1 cellular context compared by ENCODE assay signal in genomic region chr2:96872591-96873349, GRCh38.
TF ChIP-seq lines count a peak whose summit lies in the region.

No MANE protein-coding gene starts in this region.

TF ChIP-seq in K562, 482 proteins besides CTCF, POLR2A, EP300 and RAD21:
- TF ChIP-seq L3MBTL2 (IDR thresholded peaks at IDR 0.05) = peak; percentile 41; the same call in 1 of the 2 replicates
- peak in 1 of 2 experiments; percentile 50; a peak in 2 of 4 replicates for TF ChIP-seq TEAD1 (CRISPR knock-in tag; IDR thresholded peaks at IDR 0.05)
- peak; percentile 17 for TF ChIP-seq RBBP5 (IDR thresholded peaks at IDR 0.05; ENCODE audit: borderline replicate concordance, insufficient read depth, low read length, poor library complexity, severe bottlenecking)
- peak in 1 of 2 experiments; percentile 17 for TF ChIP-seq E2F6 (IDR thresholded peaks at IDR 0.05; ENCODE audit: borderline replicate concordance in 1 of 2, extremely low read depth in 1 of 2, insufficient read depth in 1 of 2, insufficient read length in 1 of 2, low read depth in 1 of 2, low read length in 1 of 2, poor library complexity in 1 of 2, severe bottlenecking in 1 of 2)
- no peak for TF ChIP-seq ZKSCAN3 (CRISPR knock-in tag; IDR thresholded peaks at IDR 0.05)
- TF ChIP-seq CHD1 (IDR thresholded peaks at IDR 0.05; ENCODE audit: low read length) = peak; percentile 28
- TF ChIP-seq KDM1A (IDR thresholded peaks at IDR 0.05) = peak in 1 of 2 experiments; percentile 70; a peak in 3 of 4 replicates
- peak; percentile 63; the same call in 1 of the 2 replicates for TF ChIP-seq POLR2AphosphoS2 (IDR thresholded peaks at IDR 0.05; ENCODE audit: low read length)
- peak; percentile 96 for TF ChIP-seq ZNF121 (CRISPR knock-in tag; conservative IDR thresholded peaks at IDR 0.05)
- peak; percentile 51 for TF ChIP-seq KDM5B (IDR thresholded peaks at IDR 0.05; ENCODE audit: insufficient replicate concordance, low read depth, low read length)
- TF ChIP-seq CBFB (CRISPR knock-in tag; IDR thresholded peaks at IDR 0.05) = no peak
- peak; percentile 70 for TF ChIP-seq CXXC5 (CRISPR knock-in tag; IDR thresholded peaks at IDR 0.05)
- 0 out of 2 replicates have a peak, but pooled peaks have one; percentile 17 for TF ChIP-seq MYC (IDR thresholded peaks at IDR 0.05; ENCODE audit: low read depth, low read length)
- TF ChIP-seq MYC (CRISPR knock-in tag; IDR thresholded peaks at IDR 0.05; ENCODE audit: borderline replicate concordance, low read depth) = no peak
- 0 out of 2 replicates have a peak, but pooled peaks have one; percentile 21 for TF ChIP-seq SMAD4 (CRISPR knock-in tag; conservative IDR thresholded peaks at IDR 0.05)
- TF ChIP-seq ELF4 (CRISPR knock-in tag; IDR thresholded peaks at IDR 0.05) = peak; percentile 4; the same call in 1 of the 2 replicates
- TF ChIP-seq NCOA1 (IDR thresholded peaks at IDR 0.05; ENCODE audit: low read depth) = no peak
- 0 out of 2 replicates have a peak, but pooled peaks have one; percentile 20 for TF ChIP-seq GABPA (tag; conservative IDR thresholded peaks at IDR 0.05; ENCODE audit: low read depth)
- peak; percentile 44; the same call in 1 of the 2 replicates for TF ChIP-seq SPI1 (IDR thresholded peaks at IDR 0.05; ENCODE audit: borderline replicate concordance, low read depth, low read length)
- peak in 1 of 2 experiments; percentile 51; a peak in 2 of 4 replicates for TF ChIP-seq MAZ (CRISPR knock-in tag; conservative IDR thresholded peaks at IDR 0.05 in 1 of 2, IDR thresholded peaks at IDR 0.05 in 1 of 2)
- TF ChIP-seq, protein P1, sequence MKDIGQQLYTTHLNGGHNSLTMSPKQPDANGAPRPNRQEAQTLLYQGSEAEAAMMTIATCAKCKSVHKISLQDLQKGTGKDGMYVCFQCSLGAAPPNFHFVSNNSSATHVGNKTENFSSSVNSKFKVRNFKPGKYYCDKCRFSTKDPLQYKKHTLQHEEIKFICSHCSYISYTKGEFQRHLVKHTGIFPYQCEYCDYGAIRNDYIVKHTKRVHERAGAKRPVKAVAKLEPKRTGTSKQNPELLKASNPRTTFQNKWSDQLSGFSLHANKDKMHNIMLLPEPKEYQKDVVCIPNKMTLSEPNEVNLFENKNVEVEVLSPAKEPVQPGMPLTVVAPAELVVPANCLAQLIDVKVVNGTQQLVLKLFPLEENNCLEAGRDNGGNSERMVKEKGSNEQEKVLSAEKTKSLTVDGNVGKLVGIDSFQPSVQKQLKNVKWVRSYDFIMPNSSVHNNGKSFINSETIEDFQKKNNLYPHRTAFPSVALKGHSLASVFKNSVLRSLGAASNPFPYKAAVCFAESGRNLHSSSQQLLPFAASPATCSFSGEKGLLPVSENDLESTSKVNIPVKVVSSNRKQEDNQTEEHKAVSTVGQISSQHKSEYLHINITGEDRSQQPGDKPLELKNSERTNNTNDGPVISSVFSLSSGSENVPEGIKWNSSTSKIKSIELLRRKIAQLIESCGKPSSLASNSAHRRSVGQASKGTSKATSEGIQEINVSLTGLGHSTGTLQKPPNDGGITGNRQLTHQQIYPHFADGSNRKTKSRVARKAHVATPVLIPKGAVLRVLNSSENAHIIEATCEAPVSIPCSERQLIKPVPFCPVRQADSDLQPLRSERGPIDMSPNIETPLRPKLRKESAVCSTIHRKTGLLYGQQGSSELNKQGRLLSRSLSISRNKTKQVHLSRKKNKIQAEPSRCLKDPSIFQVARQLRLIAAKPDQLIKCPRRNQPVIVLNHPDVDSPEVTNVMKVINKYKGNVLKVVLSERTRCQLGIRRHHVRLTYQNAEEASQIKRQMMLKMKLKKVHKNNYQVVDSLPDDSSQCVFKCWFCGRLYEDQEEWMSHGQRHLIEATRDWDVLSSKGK (CRISPR knock-in tag; IDR thresholded peaks at IDR 0.05) = no peak
- TF ChIP-seq, protein P2, sequence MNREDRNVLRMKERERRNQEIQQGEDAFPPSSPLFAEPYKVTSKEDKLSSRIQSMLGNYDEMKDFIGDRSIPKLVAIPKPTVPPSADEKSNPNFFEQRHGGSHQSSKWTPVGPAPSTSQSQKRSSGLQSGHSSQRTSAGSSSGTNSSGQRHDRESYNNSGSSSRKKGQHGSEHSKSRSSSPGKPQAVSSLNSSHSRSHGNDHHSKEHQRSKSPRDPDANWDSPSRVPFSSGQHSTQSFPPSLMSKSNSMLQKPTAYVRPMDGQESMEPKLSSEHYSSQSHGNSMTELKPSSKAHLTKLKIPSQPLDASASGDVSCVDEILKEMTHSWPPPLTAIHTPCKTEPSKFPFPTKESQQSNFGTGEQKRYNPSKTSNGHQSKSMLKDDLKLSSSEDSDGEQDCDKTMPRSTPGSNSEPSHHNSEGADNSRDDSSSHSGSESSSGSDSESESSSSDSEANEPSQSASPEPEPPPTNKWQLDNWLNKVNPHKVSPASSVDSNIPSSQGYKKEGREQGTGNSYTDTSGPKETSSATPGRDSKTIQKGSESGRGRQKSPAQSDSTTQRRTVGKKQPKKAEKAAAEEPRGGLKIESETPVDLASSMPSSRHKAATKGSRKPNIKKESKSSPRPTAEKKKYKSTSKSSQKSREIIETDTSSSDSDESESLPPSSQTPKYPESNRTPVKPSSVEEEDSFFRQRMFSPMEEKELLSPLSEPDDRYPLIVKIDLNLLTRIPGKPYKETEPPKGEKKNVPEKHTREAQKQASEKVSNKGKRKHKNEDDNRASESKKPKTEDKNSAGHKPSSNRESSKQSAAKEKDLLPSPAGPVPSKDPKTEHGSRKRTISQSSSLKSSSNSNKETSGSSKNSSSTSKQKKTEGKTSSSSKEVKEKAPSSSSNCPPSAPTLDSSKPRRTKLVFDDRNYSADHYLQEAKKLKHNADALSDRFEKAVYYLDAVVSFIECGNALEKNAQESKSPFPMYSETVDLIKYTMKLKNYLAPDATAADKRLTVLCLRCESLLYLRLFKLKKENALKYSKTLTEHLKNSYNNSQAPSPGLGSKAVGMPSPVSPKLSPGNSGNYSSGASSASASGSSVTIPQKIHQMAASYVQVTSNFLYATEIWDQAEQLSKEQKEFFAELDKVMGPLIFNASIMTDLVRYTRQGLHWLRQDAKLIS (CRISPR knock-in tag; IDR thresholded peaks at IDR 0.05) = 0 out of 2 replicates have a peak, but pooled peaks have one; percentile 41
- no peak for TF ChIP-seq ZNF436 (CRISPR knock-in tag; IDR thresholded peaks at IDR 0.05)
- TF ChIP-seq TEAD4 (IDR thresholded peaks at IDR 0.05; ENCODE audit: low read length) = peak; percentile 22; the same call in 1 of the 2 replicates
- no peak for TF ChIP-seq TEAD4 (CRISPR knock-in tag; IDR thresholded peaks at IDR 0.05; ENCODE audit: borderline replicate concordance)
- TF ChIP-seq ZKSCAN8 (CRISPR knock-in tag; IDR thresholded peaks at IDR 0.05) = no peak
- peak; percentile 44; the same call in 1 of the 2 replicates for TF ChIP-seq DMBX1 (CRISPR knock-in tag; IDR thresholded peaks at IDR 0.05; ENCODE audit: borderline replicate concordance)
